ENCODE assay signal across 8 cellular contexts in genomic region chrX:150365051-150365952, GRCh38. TPM values are rescaled to one million over a fixed set of nuclear protein-coding genes. Genes with fewer than 3 reads are reported as not detected.
DNase-seq lines count a peak whose midpoint lies in the region; ATAC-seq lines count a peak whose summit lies in the region.

No MANE protein-coding gene starts in this region.

- H3K27ac Mint-ChIP-seq in activated naive CD4-positive, alpha-beta T cell treated with anti-CD3 and anti-CD28 coated beads, Interleukin-2, amount 50 U/mL, for 72 hours, result no peak overlapping the region

- DNase-seq in AG08396 (ENCODE audit: low spot score), result peak; percentile 56
- peak; percentile 62 for DNase-seq in HCEC 1CT
- DNase-seq in RKO (ENCODE audit: low spot score), result peak; percentile 39
- peak in 1 of 2 donors; percentile 74 for DNase-seq in activated naive CD4-positive, alpha-beta T cell treated with anti-CD3 and anti-CD28 coated beads, Interleukin-2, amount 50 U/mL, for 72 hours (ENCODE audit: low spot score in 2 of 2)
- DNase-seq in glomerular visceral epithelial cell (ENCODE audit: extremely low spot score), result peak; percentile 61
- DNase-seq in neuronal stem cell (ENCODE audit: low spot score), result peak; percentile 57

- peaks cover 3 to 4% of the 10 kb centered on the region in 2 donors for H3K4me1 ChIP-seq in neuronal stem cell (ENCODE audit: control insufficient read depth in 2 of 2, insufficient read depth in 1 of 2, low read depth in 1 of 2, low read length in 2 of 2)
- peaks cover 1% of the 10 kb centered on the region for H3K4me1 ChIP-seq in urinary bladder (ENCODE audit: insufficient read depth)

- no peak overlapping the region for H2BK15ac ChIP-seq in neuronal stem cell (ENCODE audit: low read length)

- peak overlapping the region; percentile 56 for H3K27ac ChIP-seq in neuronal stem cell (replicated peaks; ENCODE audit: low read length)
- H3K27ac ChIP-seq in urinary bladder (ENCODE audit: low read depth), result peak overlapping the region; percentile 87

- peak overlapping the region; percentile 95 for H2AFZ ChIP-seq in neuronal stem cell (ENCODE audit: low read length)

- H3K4me2 ChIP-seq in neuronal stem cell (ENCODE audit: insufficient read depth, low read length, poor library complexity, severe bottlenecking), result peak overlapping the region; percentile 57

- H3K79me1 ChIP-seq in neuronal stem cell (ENCODE audit: low read depth, low read length), result no peaks in the 10 kb centered on the region

- no peak overlapping the region for H2AK5ac ChIP-seq in neuronal stem cell (ENCODE audit: low read depth, low read length)

- no peak overlapping the region for H3K14ac ChIP-seq in neuronal stem cell (ENCODE audit: low read length)

- peak; percentile 42 to 49 for ATAC-seq in activated naive CD4-positive, alpha-beta T cell treated with anti-CD3 and anti-CD28 coated beads, Interleukin-2, amount 50 U/mL, for 72 hours
- no peak for ATAC-seq in GM19328 (IDR thresholded peaks at IDR 0.05; ENCODE audit: unreplicated experiment)

- no peaks in the 10 kb centered on the region for H3K36me3 Mint-ChIP-seq in activated naive CD4-positive, alpha-beta T cell treated with anti-CD3 and anti-CD28 coated beads, Interleukin-2, amount 50 U/mL, for 72 hours

- no CpG with 5 or more reads among the region's 75 CpGs for WGBS in neuronal stem cell (ENCODE audit: extremely low coverage in 2 of 2, insufficient read length in 2 of 2, insufficient replicate concordance in 1 of 2), 2 donors
- WGBS in urinary bladder, result under 1% methylated on average over 69 of the region's 75 CpGs

- H3K23ac ChIP-seq in neuronal stem cell (ENCODE audit: low read depth, low read length, poor library complexity), result no peak overlapping the region

- H2BK5ac ChIP-seq in neuronal stem cell (ENCODE audit: low read length), result no peak overlapping the region

- peaks cover 0 to 40% (median 25%) of the 10 kb centered on the region in 3 experiments for H3K27me3 ChIP-seq in neuronal stem cell (ENCODE audit: control insufficient read depth in 3 of 3, insufficient read depth in 3 of 3, low read depth in 1 of 3, low read length in 3 of 3)

- peak overlapping the region; percentile 77 for H3K9ac ChIP-seq in neuronal stem cell (ENCODE audit: low read depth, low read length, poor library complexity)

- H3K18ac ChIP-seq in neuronal stem cell (ENCODE audit: low read length), result peak overlapping the region; percentile 87

- no peak overlapping the region for H3K4ac ChIP-seq in neuronal stem cell (ENCODE audit: low read length)

- no peak overlapping the region for H4K91ac ChIP-seq in neuronal stem cell (ENCODE audit: low read depth, low read length, poor library complexity)

- H2BK12ac ChIP-seq in neuronal stem cell (ENCODE audit: low read length), result no peak overlapping the region

- H3K36me3 ChIP-seq in neuronal stem cell (replicated peaks in 1 of 2; ENCODE audit: control insufficient read depth in 2 of 2, insufficient read depth in 2 of 2, low read length in 2 of 2), result no peaks in the 10 kb centered on the region
- H3K36me3 ChIP-seq in urinary bladder (ENCODE audit: insufficient read depth), result no peaks in the 10 kb centered on the region

- H3K4me3 ChIP-seq in neuronal stem cell (ENCODE audit: low read length in 2 of 2), result peak overlapping the region; percentile 57 to 80
- H3K4me3 ChIP-seq in urinary bladder (ENCODE audit: low read depth, low read length), result peak overlapping the region; percentile 52

- H3K9me3 ChIP-seq in neuronal stem cell (replicated peaks in 1 of 2; ENCODE audit: control insufficient read depth in 2 of 2, insufficient read depth in 1 of 2, low read depth in 1 of 2, low read length in 2 of 2), result no peaks in the 10 kb centered on the region

- H2BK120ac ChIP-seq in neuronal stem cell (ENCODE audit: low read depth, low read length), result no peak overlapping the region

- no peak overlapping the region for H4K8ac ChIP-seq in neuronal stem cell (ENCODE audit: low read depth, low read length)

- H3K9me3 Mint-ChIP-seq in activated naive CD4-positive, alpha-beta T cell treated with anti-CD3 and anti-CD28 coated beads, Interleukin-2, amount 50 U/mL, for 72 hours, result no peaks in the 10 kb centered on the region

RNA-seq across cellular contexts. Expression of gene MAMLD1, which starts 2.2 kb away (rescaled TPM):
- total RNA-seq in activated naive CD4-positive, alpha-beta T cell treated with anti-CD3 and anti-CD28 coated beads, Interleukin-2, amount 50 U/mL, for 72 hours, result 1 to 10 TPM in 1 of 2 donors, under 1 TPM in 1; 0.96 to 2.7 TPM
- 0.18 TPM for polyA plus RNA-seq in neuronal stem cell (2013, experiment 1 of 2)
- 0.10 TPM for polyA plus RNA-seq in neuronal stem cell (2013, experiment 2 of 2)
- 2.5 TPM for total RNA-seq in urinary bladder
- polyA plus RNA-seq in urinary bladder, result 2.9 TPM
